7 cellular contexts compared by ENCODE assay signal in the genomic region with DNA sequence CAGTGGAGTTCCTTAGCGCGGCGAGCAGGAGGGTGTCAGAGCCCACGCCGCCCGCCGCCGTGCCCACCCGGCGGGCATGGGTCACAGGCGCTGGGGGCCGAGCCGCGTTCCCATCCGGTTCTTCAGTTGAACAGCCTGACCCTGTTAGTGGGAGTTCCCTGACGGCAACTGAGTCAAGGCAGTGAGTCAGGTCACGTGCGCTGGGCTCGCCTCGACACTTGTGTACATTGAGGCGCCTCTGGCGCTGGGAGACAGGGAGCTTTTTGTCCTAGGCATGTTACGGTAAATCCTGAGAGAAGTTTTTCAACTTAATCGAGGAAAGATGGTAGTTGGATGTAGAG. TPM values are rescaled to one million over a fixed set of nuclear protein-coding genes. Genes with fewer than 3 reads are reported as not detected.
DNase-seq lines count a peak whose midpoint lies in the region; ATAC-seq and TF ChIP-seq lines count a peak whose summit lies in the region.

No MANE protein-coding gene starts in this region.

- peaks cover 19% of the 10 kb centered on the region for H3K4me1 ChIP-seq in smooth muscle cell (ENCODE audit: low read depth)

- peak overlapping the region; percentile 84 for H3K4me2 ChIP-seq in smooth muscle cell

- peak overlapping the region; percentile 98 for H3K27ac ChIP-seq in smooth muscle cell (ENCODE audit: low read depth)

- H2AFZ ChIP-seq in smooth muscle cell (ENCODE audit: low read depth), result no peak overlapping the region

- H3K36me3 ChIP-seq in smooth muscle cell (ENCODE audit: low read depth), result peaks cover 3% of the 10 kb centered on the region

- H3K9ac ChIP-seq in smooth muscle cell (ENCODE audit: low read depth), result peak overlapping the region; percentile 100

- 1% methylated on average over 24 of the region's 24 CpGs for WGBS in smooth muscle cell (ENCODE audit: low lambda C conversion rate)

- peaks cover 55% of the 10 kb centered on the region for H4K20me1 ChIP-seq in smooth muscle cell (ENCODE audit: low read depth)

- H3K9me3 ChIP-seq in smooth muscle cell (replicated peaks; ENCODE audit: low read depth), result no peaks in the 10 kb centered on the region

- no peak for TF ChIP-seq CTCF in smooth muscle cell (IDR thresholded peaks at IDR 0.05; ENCODE audit: borderline replicate concordance, insufficient read depth, poor library complexity, severe bottlenecking)

- H3F3A ChIP-seq in smooth muscle cell (ENCODE audit: low read depth), result peaks cover 3% of the 10 kb centered on the region

- H3K79me2 ChIP-seq in smooth muscle cell (ENCODE audit: low read depth), result peaks cover 60% of the 10 kb centered on the region

- peak overlapping the region; percentile 99 for H3K4me3 ChIP-seq in smooth muscle cell

- H3K27me3 ChIP-seq in smooth muscle cell (ENCODE audit: low read depth), result no peaks in the 10 kb centered on the region

- peak in 3 of 4 experiments; percentile 6 to 25 (median 15) for DNase-seq in activated CD4-positive, CD25-positive, alpha-beta regulatory T cell (lab: John Stamatoyannopoulos, UW)
- DNase-seq in central memory CD4-positive, alpha-beta T cell, result peak; percentile 12
- peak; percentile 78 for DNase-seq in islet precursor cell
- DNase-seq in smooth muscle cell (lab: John Stamatoyannopoulos, UW; ENCODE audit: unreplicated experiment), result peak; percentile 37
- no peak for DNase-seq in SKM-1 (lab: John Stamatoyannopoulos, UW; ENCODE audit: unreplicated experiment)

- ATAC-seq in GM19324 (IDR thresholded peaks at IDR 0.05; ENCODE audit: low FRiP score, unreplicated experiment) (peak; percentile 3), HG03565 (IDR thresholded peaks at IDR 0.05; ENCODE audit: unreplicated experiment) (peak; percentile 11)

RNA-seq across cellular contexts. Expression of gene RAB7A, which starts 0.7 kb away (rescaled TPM):
- 103 and 110 TPM in 2 replicates for total RNA-seq in smooth muscle cell
- 169 and 190 TPM in 2 replicates for polyA plus RNA-seq in smooth muscle cell
